Comparison of ENCODE assay signal across 13 cellular contexts in genomic region chr6:7307533-7307932, GRCh38.
"Had no signal": no experiment of that assay in that cellular context is flagged by ENCODE, and none has a peak within 500 bp of the region (broad histone marks: within the 10 kb centered on the region; RNA-seq: fewer than 3 reads in every experiment).

No MANE protein-coding gene starts in this region.

- H3K4me3 Mint-ChIP-seq: activated CD4-positive, alpha-beta T cell treated with anti-CD3 and anti-CD28 coated beads, Interleukin-2, amount 10 ng/mL, durations not matched to agents 24 days and 14 days; endodermal cell; type B pancreatic cell; WTC11 had no signal

- ATAC-seq: left colon; stimulated activated naive CD8-positive, alpha-beta T cell treated with anti-CD3 and anti-CD28 coated beads, Interleukin-15, Interleukin-2, amounts not matched to agents 100 U/mL and 50 U/mL, for 24 hours; WTC11 had no signal

- H3K27ac ChIP-seq: ascending aorta, dorsolateral prefrontal cortex had no signal

- H3K9me3 Mint-ChIP-seq: activated CD4-positive, alpha-beta T cell treated with anti-CD3 and anti-CD28 coated beads, Interleukin-2, amount 10 ng/mL, durations not matched to agents 24 days and 14 days; endodermal cell; type B pancreatic cell; WTC11 had no signal

- DNase-seq: activated CD4-positive, alpha-beta T cell treated with anti-CD3 and anti-CD28 coated beads, Interleukin-2, amount 10 ng/mL, durations not matched to agents 24 days and 14 days; dorsolateral prefrontal cortex; endodermal cell; left colon; posterior cingulate gyrus; stimulated activated CD4-positive, alpha-beta T cell treated with anti-CD3 and anti-CD28 coated beads, Interleukin-15, amount 100 ng/mL, for 24 hours; stimulated activated CD4-positive, alpha-beta T cell treated with anti-CD3 and anti-CD28 coated beads, Interleukin-4, amount 100 ng/mL, for 24 hours; stimulated activated naive CD8-positive, alpha-beta T cell treated with anti-CD3 and anti-CD28 coated beads, Interleukin-15, Interleukin-2, amounts not matched to agents 100 U/mL and 50 U/mL, for 24 hours had no signal

- H3K27ac Mint-ChIP-seq: activated CD4-positive, alpha-beta T cell treated with anti-CD3 and anti-CD28 coated beads, Interleukin-2, amount 10 ng/mL, durations not matched to agents 24 days and 14 days; endodermal cell; type B pancreatic cell; WTC11 had no signal

- H3K9me3 ChIP-seq: ascending aorta had no signal

- H3K27me3 ChIP-seq: ascending aorta, dorsolateral prefrontal cortex had no signal

- H3K4me3 ChIP-seq: ascending aorta, lung, skin epidermis had no signal

- H3K27me3 Mint-ChIP-seq: activated CD4-positive, alpha-beta T cell treated with anti-CD3 and anti-CD28 coated beads, Interleukin-2, amount 10 ng/mL, durations not matched to agents 24 days and 14 days; type B pancreatic cell had no signal
